Comparison of ENCODE assay signal across 9 cellular contexts in genomic region chr11:57482782-57483569, GRCh38. TPM values are rescaled to one million over a fixed set of nuclear protein-coding genes. Genes with fewer than 3 reads are reported as not detected.
DNase-seq lines count a peak whose midpoint lies in the region; ATAC-seq and TF ChIP-seq lines count a peak whose summit lies in the region.
"Had no signal": no experiment of that assay in that cellular context is flagged by ENCODE, and none has a peak within 500 bp of the region (broad histone marks: within the 10 kb centered on the region; RNA-seq: fewer than 3 reads in every experiment).

No MANE protein-coding gene starts in this region.

- peaks cover 20% of the 10 kb centered on the region for H3K27me3 ChIP-seq in CD4-positive, alpha-beta T cell (ENCODE audit: control insufficient read depth, insufficient read depth, low read length)
- H3K27me3 ChIP-seq in PC-9 (ENCODE audit: insufficient read depth, low read depth): peaks cover 28% of the 10 kb centered on the region
- H3K27me3 ChIP-seq in right cardiac atrium (ENCODE audit: control insufficient read depth, insufficient read depth): no peaks in the 10 kb centered on the region

- peak in 9 of 10 experiments; percentile 30 to 67 (median 43) for DNase-seq in CD4-positive, alpha-beta T cell
- DNase-seq in HCEC 1CT: peak; percentile 22
- DNase-seq in PC-9: peak in 1 of 2 experiments; percentile 45
- DNase-seq in activated naive CD4-positive, alpha-beta T cell treated with anti-CD3 and anti-CD28 coated beads, Interleukin-2, amount 50 U/mL, for 72 hours (ENCODE audit: low spot score in 2 of 2): peak in 1 of 2 donors; percentile 74
- DNase-seq in right cardiac atrium: peak; percentile 46 to 81 (median 80)
- DNase-seq in stimulated activated CD4-positive, alpha-beta T cell treated with anti-CD3 and anti-CD28 coated beads, Interleukin-12 subunit alpha, Interleukin-12 subunit beta, amount 100 ng/mL, for 48 hours (ENCODE audit: low read depth in 2 of 3, low spot score in 1 of 3): peak; percentile 42 to 50 (median 50)
- DNase-seq in NCI-H187 treated with DMSO at 0.1 percent for 48 hours (lab: John Stamatoyannopoulos, UW): no peak

- 1% methylated on average over 52 of the region's 52 CpGs for WGBS in right cardiac atrium

- no peaks in the 10 kb centered on the region for H3K9me3 ChIP-seq in CD4-positive, alpha-beta T cell (ENCODE audit: control insufficient read depth, low read length)
- H3K9me3 ChIP-seq in PC-9 (ENCODE audit: insufficient read depth, low read depth) (no peaks in the 10 kb centered on the region), right cardiac atrium (ENCODE audit: control insufficient read depth, low read length) (no peaks in the 10 kb centered on the region)

- peaks cover 12% of the 10 kb centered on the region; the same call in 1 of the 2 replicates for H3F3A ChIP-seq in PC-9 (ENCODE audit: insufficient read depth, low read depth)

- H3K9me2 ChIP-seq in PC-9 (ENCODE audit: insufficient read depth): no peaks in the 10 kb centered on the region

- intact Hi-C loops in CD4-positive, alpha-beta T cell (cut with DNase I, micrococcal nuclease): loop anchor here in 1 of 2 experiments (1.0 kb wide), 1 partner anchor 26 kb away; no protein-coding TSS in a partner anchor
- intact Hi-C loops in PC-9 (cut with micrococcal nuclease; ENCODE audit: unreplicated experiment): loop anchor here (1.0 to 5.0 kb wide), 2 partner anchors 26 to 136 kb away; no protein-coding TSS in a partner anchor
- intact Hi-C loops in right cardiac atrium (cut with DNase I): loop anchor here in 1 of 4 donors (5.0 kb wide), 1 partner anchor 136 kb away; no protein-coding TSS in a partner anchor

- CTCF ChIA-PET in CD4-positive, alpha-beta T cell (lab: Charles Lee): interaction anchor here (0.8 to 3.4 kb wide), 3 partner anchors 9 to 25 kb away, joined by 3 to 24 read pairs (median 10); no protein-coding TSS in a partner anchor
- CTCF ChIA-PET in PC-9 (lab: Charles Lee): interaction anchor here (1.0 to 3.2 kb wide), 3 partner anchors 10 to 26 kb away, joined by 3 to 31 read pairs (median 8); no protein-coding TSS in a partner anchor

- H3K27ac ChIP-seq in CD4-positive, alpha-beta T cell (ENCODE audit: low read depth, low read length): no peak overlapping the region
- H3K27ac ChIP-seq in PC-9 (no peak overlapping the region), right cardiac atrium (ENCODE audit: low read length) (no peak overlapping the region)

- H3K4me1 Mint-ChIP-seq in CD4-positive, alpha-beta T cell (ENCODE audit: low read depth): peaks cover 12% of the 10 kb centered on the region

- H3K4me3 ChIP-seq in PC-9 (peak overlapping the region; percentile 15; the same call in 1 of the 2 replicates), right cardiac atrium (ENCODE audit: low read length) (peak overlapping the region; percentile 4)

- H3K79me2 ChIP-seq in PC-9 (ENCODE audit: low read depth): no peaks in the 10 kb centered on the region

- no peak overlapping the region for H3K27ac Mint-ChIP-seq in CD4-positive, alpha-beta T cell
- H3K27ac Mint-ChIP-seq in activated naive CD4-positive, alpha-beta T cell treated with anti-CD3 and anti-CD28 coated beads, Interleukin-2, amount 50 U/mL, for 72 hours: no peak overlapping the region
- H3K27ac Mint-ChIP-seq: stimulated activated naive CD8-positive, alpha-beta T cell treated with anti-CD3 and anti-CD28 coated beads, Interleukin-15, Interleukin-2, amounts not matched to agents 100 ng/mL and 50 ng/mL, for 24 hours had no signal

- BruUV-seq in PC-9 (replicated peaks; lab: Mats Ljungman, UMichigan): no TSS peak

- POLR2A ChIA-PET in CD4-positive, alpha-beta T cell (lab: Charles Lee): no interaction called here
- POLR2A ChIA-PET in PC-9 (lab: Charles Lee; ENCODE audit: unreplicated experiment): interaction anchor here (0.7 kb wide), 2 partner anchors 19 to 148 kb away, joined by 3 to 5 read pairs; no protein-coding TSS in a partner anchor

- peak; percentile 75 for ATAC-seq in CD4-positive, alpha-beta T cell (ENCODE audit: poor library complexity)
- ATAC-seq in activated naive CD4-positive, alpha-beta T cell treated with anti-CD3 and anti-CD28 coated beads, Interleukin-2, amount 50 U/mL, for 72 hours: peak; percentile 64 to 77
- ATAC-seq in right cardiac atrium: peak; percentile 42 to 67
- ATAC-seq in GM19455 (IDR thresholded peaks at IDR 0.05; ENCODE audit: unreplicated experiment): no peak

- no peaks in the 10 kb centered on the region for H3K36me3 ChIP-seq in PC-9 (ENCODE audit: low read depth)

- H3K4me1 ChIP-seq in PC-9 (replicated peaks; ENCODE audit: insufficient read depth): no peaks in the 10 kb centered on the region
- H3K4me1 ChIP-seq in right cardiac atrium (ENCODE audit: control insufficient read depth, insufficient read depth, low read length): no peaks in the 10 kb centered on the region

- H3K4me3 Mint-ChIP-seq in CD4-positive, alpha-beta T cell: peak overlapping the region; percentile 11
- H3K4me3 Mint-ChIP-seq: stimulated activated naive CD8-positive, alpha-beta T cell treated with anti-CD3 and anti-CD28 coated beads, Interleukin-15, Interleukin-2, amounts not matched to agents 100 ng/mL and 50 ng/mL, for 24 hours had no signal

- peaks cover 24% of the 10 kb centered on the region for H3K36me3 Mint-ChIP-seq in CD4-positive, alpha-beta T cell (ENCODE audit: low read depth)
- peaks cover 8 to 13% of the 10 kb centered on the region in 2 donors for H3K36me3 Mint-ChIP-seq in activated naive CD4-positive, alpha-beta T cell treated with anti-CD3 and anti-CD28 coated beads, Interleukin-2, amount 50 U/mL, for 72 hours

- no peaks in the 10 kb centered on the region for H4K20me1 ChIP-seq in PC-9 (ENCODE audit: insufficient read depth)

- H3K9me3 Mint-ChIP-seq in CD4-positive, alpha-beta T cell: no peaks in the 10 kb centered on the region
- no peaks in the 10 kb centered on the region for H3K9me3 Mint-ChIP-seq in activated naive CD4-positive, alpha-beta T cell treated with anti-CD3 and anti-CD28 coated beads, Interleukin-2, amount 50 U/mL, for 72 hours
- H3K9me3 Mint-ChIP-seq: stimulated activated naive CD8-positive, alpha-beta T cell treated with anti-CD3 and anti-CD28 coated beads, Interleukin-15, Interleukin-2, amounts not matched to agents 100 ng/mL and 50 ng/mL, for 24 hours had no signal

- H3K27me3 Mint-ChIP-seq in CD4-positive, alpha-beta T cell: peaks cover 20% of the 10 kb centered on the region

- no peak overlapping the region; the same call in 1 of the 2 replicates for H2AFZ ChIP-seq in PC-9

- peak overlapping the region; percentile 63 for H3K4me2 ChIP-seq in PC-9

- TF ChIP-seq CTCF in CD4-positive, alpha-beta T cell (IDR thresholded peaks at IDR 0.05): peak; percentile 73
- peak; percentile 68 for TF ChIP-seq CTCF in PC-9 (conservative IDR thresholded peaks at IDR 0.05)

RNA-seq across cellular contexts. Expression of gene RTN4RL2, which starts 22.6 kb away (rescaled TPM):
- total RNA-seq in CD4-positive, alpha-beta T cell: under 1 TPM; 0.17 to 0.19 TPM
- 3.4 and 4.6 TPM in 2 replicates for total RNA-seq in PC-9 (2021)
- total RNA-seq in activated naive CD4-positive, alpha-beta T cell treated with anti-CD3 and anti-CD28 coated beads, Interleukin-2, amount 50 U/mL, for 72 hours: 1 to 10 TPM in 1 of 2 donors, not detected in 1; 1.4 TPM
- 1 to 10 TPM in 1 of 4 donors, under 1 TPM in 3; 0.65 to 1.4 (median 0.79) TPM for total RNA-seq in right cardiac atrium
- polyA plus RNA-seq in right cardiac atrium: 0.97 TPM

RNA-seq across cellular contexts. Expression of gene SLC43A1, which starts 32.5 kb away (rescaled TPM):
- total RNA-seq in CD4-positive, alpha-beta T cell: 1 to 10 TPM; 3.1 to 4.2 TPM
- total RNA-seq in PC-9 (2021) (3.2 and 4.0 TPM in 2 replicates), right cardiac atrium (1 to 10 TPM; 3.4 to 10.0 (median 8.8) TPM)
- 10 to 100 TPM; 11.4 to 26.0 TPM for total RNA-seq in activated naive CD4-positive, alpha-beta T cell treated with anti-CD3 and anti-CD28 coated beads, Interleukin-2, amount 50 U/mL, for 72 hours
- 8.4 TPM for polyA plus RNA-seq in right cardiac atrium

RNA-seq across cellular contexts. Expression of gene TIMM10, which starts 47.6 kb away (rescaled TPM):
- 10 to 100 TPM; 28.0 TPM for total RNA-seq in CD4-positive, alpha-beta T cell
- 90.2 and 94.7 TPM in 2 replicates for total RNA-seq in PC-9 (2021)
- total RNA-seq in activated naive CD4-positive, alpha-beta T cell treated with anti-CD3 and anti-CD28 coated beads, Interleukin-2, amount 50 U/mL, for 72 hours: 10 to 100 TPM; 86.8 to 90.1 TPM
- total RNA-seq in right cardiac atrium: 10 to 100 TPM; 40.6 to 68.8 (median 50.2) TPM
- 59.2 TPM for polyA plus RNA-seq in right cardiac atrium

RNA-seq across cellular contexts. Expression of gene SMTNL1, which starts 54.4 kb away (rescaled TPM):
- not detected for total RNA-seq in CD4-positive, alpha-beta T cell
- not detected in 2 replicates for total RNA-seq in PC-9 (2021)
- total RNA-seq in activated naive CD4-positive, alpha-beta T cell treated with anti-CD3 and anti-CD28 coated beads, Interleukin-2, amount 50 U/mL, for 72 hours: not detected
- not detected for total RNA-seq in right cardiac atrium
- not detected for polyA plus RNA-seq in right cardiac atrium

RNA-seq across cellular contexts. Expression of gene SLC43A3, which starts 56.1 kb away (rescaled TPM):
- 1 to 10 TPM; 6.9 to 7.3 TPM for total RNA-seq in CD4-positive, alpha-beta T cell
- 35.7 and 41.3 TPM in 2 replicates for total RNA-seq in PC-9 (2021)
- total RNA-seq in activated naive CD4-positive, alpha-beta T cell treated with anti-CD3 and anti-CD28 coated beads, Interleukin-2, amount 50 U/mL, for 72 hours: 100 to 1,000 TPM in 1 of 2 donors, 10 to 100 TPM in 1; 68.9 to 247 TPM
- total RNA-seq in right cardiac atrium: 10 to 100 TPM; 24.1 to 37.0 (median 30.7) TPM
- 20.7 TPM for polyA plus RNA-seq in right cardiac atrium
